Comparison of ENCODE assay signal across 2 cellular contexts in genomic region chr18:74315464-74316256, GRCh38.
TF ChIP-seq lines count a peak whose summit lies in the region.

C18orf63 (plus strand) TSS chr18:74315839; CDS start chr18:74317866, 2,027 bp downstream.

TF ChIP-seq in HCT116, 20 proteins besides CTCF, POLR2A, EP300 and RAD21:
- no peak for TF ChIP-seq ZNF274 (IDR thresholded peaks at IDR 0.05; ENCODE audit: low read depth, low read length)
- no peak for TF ChIP-seq POLR2AphosphoS5 (IDR thresholded peaks at IDR 0.05; ENCODE audit: low read depth, low read length)
- no peak for TF ChIP-seq EZH2 (IDR thresholded peaks at IDR 0.05)
- TF ChIP-seq CBX3 (IDR thresholded peaks at IDR 0.05; ENCODE audit: low read depth) = no peak
- no peak for TF ChIP-seq SP1 (IDR thresholded peaks at IDR 0.05; ENCODE audit: low read depth)
- TF ChIP-seq SRF (IDR thresholded peaks at IDR 0.05; ENCODE audit: low read depth) = no peak
TF ChIP-seq in HCT116: peak in this region for 0.

TF ChIP-seq in H1, 55 proteins besides CTCF, POLR2A, EP300 and RAD21:
- no peak for TF ChIP-seq RXRA (IDR thresholded peaks at IDR 0.05; ENCODE audit: insufficient read depth, low read depth, low read length)
- peak; percentile 89 for TF ChIP-seq E2F6 (IDR thresholded peaks at IDR 0.05)
